1 cellular context compared by ENCODE assay signal in the genomic region with DNA sequence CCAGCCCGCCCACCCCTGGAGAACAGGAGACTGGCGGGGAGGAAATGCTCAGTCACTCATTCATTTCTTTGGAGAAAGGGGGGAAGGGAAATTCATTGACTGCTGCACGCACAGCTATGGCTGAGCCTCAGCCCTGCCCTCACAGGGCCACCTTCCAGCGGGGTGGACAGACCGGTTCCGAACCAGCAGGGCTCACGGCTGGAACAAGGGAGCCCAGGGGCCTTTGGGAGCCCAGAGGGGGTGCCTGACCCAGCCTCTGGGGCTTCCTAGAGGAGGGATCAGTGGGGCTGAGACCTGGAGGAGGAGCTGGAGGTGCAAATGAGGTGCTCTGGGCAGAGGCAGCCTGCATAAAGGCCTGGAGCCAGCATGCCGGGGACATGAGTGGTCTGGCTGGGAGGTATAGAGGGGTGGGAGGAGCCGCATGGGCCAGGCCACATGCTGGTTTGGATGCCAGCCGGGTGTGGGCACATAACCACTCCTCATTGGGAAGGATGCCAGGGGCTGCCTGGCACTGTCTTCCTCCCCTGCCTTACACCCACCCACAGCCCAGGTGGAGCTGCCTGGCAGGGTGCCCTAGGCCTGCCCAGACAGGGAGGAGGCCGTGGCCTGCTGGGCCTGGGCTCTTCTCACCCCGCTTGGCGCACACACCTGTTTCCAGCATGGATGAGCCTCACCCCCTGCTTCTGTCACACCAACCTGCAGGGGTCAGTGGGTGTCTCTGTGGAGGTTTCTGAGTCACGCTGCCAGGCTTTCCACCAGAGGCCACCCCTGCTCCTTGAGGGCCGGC.
A peak's percentile ranks its signal among the peaks of the same experiment; 100 is the strongest.
TF ChIP-seq lines count a peak whose summit lies in the region.

No MANE protein-coding gene starts in this region.

TF ChIP-seq in HepG2, 621 proteins besides CTCF, POLR2A, EP300 and RAD21:
- TF ChIP-seq, protein P1, sequence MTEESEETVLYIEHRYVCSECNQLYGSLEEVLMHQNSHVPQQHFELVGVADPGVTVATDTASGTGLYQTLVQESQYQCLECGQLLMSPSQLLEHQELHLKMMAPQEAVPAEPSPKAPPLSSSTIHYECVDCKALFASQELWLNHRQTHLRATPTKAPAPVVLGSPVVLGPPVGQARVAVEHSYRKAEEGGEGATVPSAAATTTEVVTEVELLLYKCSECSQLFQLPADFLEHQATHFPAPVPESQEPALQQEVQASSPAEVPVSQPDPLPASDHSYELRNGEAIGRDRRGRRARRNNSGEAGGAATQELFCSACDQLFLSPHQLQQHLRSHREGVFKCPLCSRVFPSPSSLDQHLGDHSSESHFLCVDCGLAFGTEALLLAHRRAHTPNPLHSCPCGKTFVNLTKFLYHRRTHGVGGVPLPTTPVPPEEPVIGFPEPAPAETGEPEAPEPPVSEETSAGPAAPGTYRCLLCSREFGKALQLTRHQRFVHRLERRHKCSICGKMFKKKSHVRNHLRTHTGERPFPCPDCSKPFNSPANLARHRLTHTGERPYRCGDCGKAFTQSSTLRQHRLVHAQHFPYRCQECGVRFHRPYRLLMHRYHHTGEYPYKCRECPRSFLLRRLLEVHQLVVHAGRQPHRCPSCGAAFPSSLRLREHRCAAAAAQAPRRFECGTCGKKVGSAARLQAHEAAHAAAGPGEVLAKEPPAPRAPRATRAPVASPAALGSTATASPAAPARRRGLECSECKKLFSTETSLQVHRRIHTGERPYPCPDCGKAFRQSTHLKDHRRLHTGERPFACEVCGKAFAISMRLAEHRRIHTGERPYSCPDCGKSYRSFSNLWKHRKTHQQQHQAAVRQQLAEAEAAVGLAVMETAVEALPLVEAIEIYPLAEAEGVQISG (CRISPR knock-in tag; IDR thresholded peaks at IDR 0.05) = no peak
- TF ChIP-seq AGO2 (optimal IDR thresholded peaks at IDR 0.05; ENCODE audit: low read depth, low read length) (peak; percentile 36), MEF2D (CRISPR knock-in tag; IDR thresholded peaks at IDR 0.05) (no peak)
TF ChIP-seq in HepG2: peak in this region for 1.
